ENCODE assay signal across 8 cellular contexts in genomic region chr11:19978668-19979518, GRCh38.
DNase-seq lines count a peak whose midpoint lies in the region; ATAC-seq lines count a peak whose summit lies in the region.

No MANE protein-coding gene starts in this region.

- ATAC-seq in GM18868 (IDR thresholded peaks at IDR 0.05; ENCODE audit: unreplicated experiment) (peak; percentile 83), HG03064 (IDR thresholded peaks at IDR 0.05; ENCODE audit: low read depth, unreplicated experiment) (peak; percentile 60)

- H3K4me3 ChIP-seq in adipocyte (ENCODE audit: low read length) (peak overlapping the region; percentile 2), mesodermal cell (ENCODE audit: extremely low read depth, insufficient read depth, low read length, poor library complexity, severe bottlenecking) (no peak overlapping the region), SJCRH30 (no peak overlapping the region)

- H3K27me3 ChIP-seq in adipocyte (replicated peaks; ENCODE audit: control insufficient read depth, insufficient read depth, low read length), result no peaks in the 10 kb centered on the region
- no peaks in the 10 kb centered on the region for H3K27me3 ChIP-seq in SJCRH30

- H3K4me1 ChIP-seq in adipocyte (ENCODE audit: control insufficient read depth, insufficient read depth, low read length), result peaks cover 54% of the 10 kb centered on the region
- H3K4me1 ChIP-seq in mesodermal cell (ENCODE audit: control insufficient read depth, insufficient read depth, low read length, poor library complexity, severe bottlenecking), result peaks cover 7% of the 10 kb centered on the region
- peaks cover 10% of the 10 kb centered on the region for H3K4me1 ChIP-seq in SJCRH30

- H3K27ac ChIP-seq in mesodermal cell (ENCODE audit: low read depth, low read length, severe bottlenecking) (peak overlapping the region; percentile 67), SJCRH30 (no peak overlapping the region)

- DNase-seq in ACHN (peak; percentile 77), adipocyte (ENCODE audit: low read depth) (peak; percentile 81), NCI-H2107 treated with DMSO at 0.1 percent for 48 hours (lab: John Stamatoyannopoulos, UW; ENCODE audit: unreplicated experiment) (no peak), SJCRH30 (no peak)
- DNase-seq in effector CD4-positive, alpha-beta T cell, result no peak

- in situ Hi-C loops in ACHN (cut with HindIII; ENCODE audit: low pct_ligation_motif_present, low pct_unique_long_range_greater_than_20kb, low sequenced_read_pairs), result no loop called here

- peaks cover 16% of the 10 kb centered on the region for H3K36me3 ChIP-seq in adipocyte (ENCODE audit: control insufficient read depth, insufficient read depth, low read length, severe bottlenecking)
- H3K36me3 ChIP-seq in mesodermal cell (ENCODE audit: control insufficient read depth, insufficient read depth, low read length), result no peaks in the 10 kb centered on the region
- peaks cover 10% of the 10 kb centered on the region for H3K36me3 ChIP-seq in SJCRH30

- H3K9ac ChIP-seq in adipocyte (ENCODE audit: low read length), result peak overlapping the region; percentile 4

- 89 to 93% methylated on average over 3 to 5 of the region's 8 CpGs for WGBS in mesodermal cell (ENCODE audit: insufficient coverage in 2 of 2), 2 experiments

- H3K9me3 ChIP-seq in adipocyte (ENCODE audit: control insufficient read depth, low read length) (no peaks in the 10 kb centered on the region), mesodermal cell (ENCODE audit: control insufficient read depth, low read length) (no peaks in the 10 kb centered on the region), SJCRH30 (replicated peaks) (no peaks in the 10 kb centered on the region)

Comparison
In these comparisons a context has a peak if more than half of its experiments do, and no peak if none do; other contexts are left out.
1. DNase-seq: peak in ACHN (single experiment) and adipocyte (single experiment); none in effector CD4-positive, alpha-beta T cell (single experiment), NCI-H2107 treated with DMSO at 0.1 percent for 48 hours (single experiment) and SJCRH30 (0 of 2).